8 cellular contexts compared by ENCODE assay signal in genomic region chr20:51531141-51531710, GRCh38. TPM values are rescaled to one million over a fixed set of nuclear protein-coding genes. Genes with fewer than 3 reads are reported as not detected.
A peak's percentile ranks its signal among the peaks of the same experiment; 100 is the strongest.
DNase-seq lines count a peak whose midpoint lies in the region; ATAC-seq and TF ChIP-seq lines count a peak whose summit lies in the region.

No MANE protein-coding gene starts in this region.

- H3K4me3 ChIP-seq in effector memory CD4-positive, alpha-beta T cell (ENCODE audit: insufficient read depth, low read depth, low read length, poor library complexity, severe bottlenecking): no peak overlapping the region
- H3K4me3 ChIP-seq in suprapubic skin: no peak overlapping the region

- H3K27ac ChIP-seq in effector memory CD4-positive, alpha-beta T cell (ENCODE audit: insufficient read depth, low read length, poor library complexity, severe bottlenecking): peak overlapping the region; percentile 74
- no peak overlapping the region for H3K27ac ChIP-seq in suprapubic skin

- no peaks in the 10 kb centered on the region for H3K9me3 ChIP-seq in effector memory CD4-positive, alpha-beta T cell (ENCODE audit: control insufficient read depth, low read length)
- H3K9me3 ChIP-seq in suprapubic skin: no peaks in the 10 kb centered on the region

- peaks cover 63% of the 10 kb centered on the region for H3K4me1 ChIP-seq in effector memory CD4-positive, alpha-beta T cell (ENCODE audit: control insufficient read depth, insufficient read depth, low read length, poor library complexity, severe bottlenecking)
- H3K4me1 ChIP-seq in suprapubic skin: peaks cover 29% of the 10 kb centered on the region

- DNase-seq in activated CD4-positive, alpha-beta T cell treated with anti-CD3 and anti-CD28 coated beads for 24 hours (ENCODE audit: low read depth in 2 of 2): peak; percentile 60 to 65
- peak; percentile 50 to 75 (median 68) for DNase-seq in effector memory CD4-positive, alpha-beta T cell
- DNase-seq in stimulated activated CD8-positive, alpha-beta memory T cell treated with anti-CD3 and anti-CD28 coated beads, Interleukin-7, amount 100 ng/mL, for 4 hours (ENCODE audit: low read depth in 2 of 2): peak; percentile 64 to 69
- DNase-seq in suprapubic skin (ENCODE audit: low spot score in 2 of 2): no peak
- DNase-seq in middle frontal gyrus (ENCODE audit: extremely low spot score, low spot score): no peak
- no peak for DNase-seq in posterior vena cava (ENCODE audit: low spot score)

- peaks cover 4% of the 10 kb centered on the region for H3K36me3 ChIP-seq in effector memory CD4-positive, alpha-beta T cell (ENCODE audit: control insufficient read depth, insufficient read depth, low read length)
- no peaks in the 10 kb centered on the region for H3K36me3 ChIP-seq in suprapubic skin

- no peak for TF ChIP-seq CTCF in suprapubic skin (IDR thresholded peaks at IDR 0.05)

- 88% methylated on average over 10 of the region's 11 CpGs for WGBS in suprapubic skin

- no peak for TF ChIP-seq EP300 in suprapubic skin (IDR thresholded peaks at IDR 0.05)

- TF ChIP-seq POLR2A in suprapubic skin (IDR thresholded peaks at IDR 0.05): no peak

- intact Hi-C loops in posterior vena cava (cut with DNase I): loop anchor here in 1 of 2 donors (1.0 kb wide), 1 partner anchor 18 kb away; no protein-coding TSS in a partner anchor

- ATAC-seq in GM18909 (IDR thresholded peaks at IDR 0.05; ENCODE audit: poor library complexity, unreplicated experiment): peak; percentile 57
- ATAC-seq in HG03045 (IDR thresholded peaks at IDR 0.05; ENCODE audit: unreplicated experiment): peak; percentile 58

- H3K27me3 ChIP-seq in effector memory CD4-positive, alpha-beta T cell (replicated peaks; ENCODE audit: control insufficient read depth, insufficient read depth, low read length, poor library complexity, severe bottlenecking): no peaks in the 10 kb centered on the region
- H3K27me3 ChIP-seq in suprapubic skin: no peaks in the 10 kb centered on the region

RNA-seq across cellular contexts. Expression of gene NFATC2, which starts 11.3 kb away (rescaled TPM):
- total RNA-seq in suprapubic skin: 10 to 100 TPM in 2 of 4 donors, 1 to 10 TPM in 2; 5.4 to 15.7 (median 8.4) TPM
- 10 to 100 TPM in 1 of 2 donors, 1 to 10 TPM in 1; 4.4 to 11.8 TPM for total RNA-seq in posterior vena cava

Comparison
In these comparisons a context has a peak if more than half of its experiments do, and no peak if none do; other contexts are left out.
1. DNase-seq: peak in activated CD4-positive, alpha-beta T cell treated with anti-CD3 and anti-CD28 coated beads for 24 hours (2 of 2), effector memory CD4-positive, alpha-beta T cell (3 of 3) and stimulated activated CD8-positive, alpha-beta memory T cell treated with anti-CD3 and anti-CD28 coated beads, Interleukin-7, amount 100 ng/mL, for 4 hours (2 of 2); none in suprapubic skin (0 of 2), middle frontal gyrus (single experiment) and posterior vena cava (single experiment).